In genomic region chr19:5031231-5032100, GRCh38 we compare ENCODE assay signal across 8 cellular contexts.
DNase-seq lines count a peak whose midpoint lies in the region; ATAC-seq and TF ChIP-seq lines count a peak whose summit lies in the region.

No MANE protein-coding gene starts in this region.

- H3K27ac ChIP-seq in AG04450 (ENCODE audit: low read depth, low read length) = no peak overlapping the region

- H3K9me3 ChIP-seq in AG04450 (ENCODE audit: control insufficient read depth, insufficient read depth, low read length) = no peaks in the 10 kb centered on the region; the same call in 1 of the 2 replicates

- no peak for DNase-seq in AG04450 (ENCODE audit: low read depth, low spot score)
- peak; percentile 85 for DNase-seq in NAMALWA (ENCODE audit: low spot score)
- DNase-seq in T-helper 2 cell = peak; percentile 43 to 76 (median 62)
- DNase-seq in amniotic epithelial cell (ENCODE audit: low read depth) = peak; percentile 57
- peak; percentile 89 for DNase-seq in left ventricle myocardium superior
- no peak for DNase-seq in retinal pigment epithelial cell (ENCODE audit: low read depth)
- DNase-seq in mesenteric fat pad (ENCODE audit: low spot score) = no peak

- CTCF ChIA-PET in AG04450 (lab: Charles Lee) = interaction anchor here (0.9 to 3.8 kb wide), 16 partner anchors 14 to 226 kb away, joined by 3 to 40 read pairs (median 4); no protein-coding TSS in a partner anchor

- TF ChIP-seq CTCF in AG04450 (IDR thresholded peaks at IDR 0.05; ENCODE audit: low read depth, low read length) (peak; percentile 95), retinal pigment epithelial cell (conservative IDR thresholded peaks at IDR 0.05; ENCODE audit: low read depth, low read length) (peak; percentile 95)

- intact Hi-C loops in left ventricle myocardium superior (cut with micrococcal nuclease) = loop anchor here (10.0 kb wide), 1 partner anchor 157 kb away; no protein-coding TSS in a partner anchor

- H3K27me3 ChIP-seq in AG04450 (ENCODE audit: control insufficient read depth, insufficient read depth, low read length) = no peaks in the 10 kb centered on the region

- H3K4me3 ChIP-seq in AG04450 (ENCODE audit: low read depth, low read length) = no peak overlapping the region
- H3K4me3 ChIP-seq in retinal pigment epithelial cell (ENCODE audit: low read length) = no peak overlapping the region

- peak; percentile 54 for ATAC-seq in GM18867 (IDR thresholded peaks at IDR 0.05; ENCODE audit: unreplicated experiment)
- ATAC-seq in left ventricle myocardium superior = peak; percentile 86

- POLR2A ChIA-PET in AG04450 (lab: Yijun Ruan, JAX) = interaction anchor here (0.6 to 1.3 kb wide), 6 partner anchors 43 to 240 kb away, joined by 3 to 4 read pairs (median 4); partner anchors contain the start of genes FEM1A and KDM4B

Comparison
In these comparisons a context has a peak if more than half of its experiments do, and no peak if none do; other contexts are left out.
1. DNase-seq: peak in NAMALWA (single experiment), T-helper 2 cell (5 of 5), amniotic epithelial cell (single experiment) and left ventricle myocardium superior (single experiment); none in AG04450 (single experiment), retinal pigment epithelial cell (single experiment) and mesenteric fat pad (single experiment).